ENCODE assay signal across 8 cellular contexts in the genomic region with DNA sequence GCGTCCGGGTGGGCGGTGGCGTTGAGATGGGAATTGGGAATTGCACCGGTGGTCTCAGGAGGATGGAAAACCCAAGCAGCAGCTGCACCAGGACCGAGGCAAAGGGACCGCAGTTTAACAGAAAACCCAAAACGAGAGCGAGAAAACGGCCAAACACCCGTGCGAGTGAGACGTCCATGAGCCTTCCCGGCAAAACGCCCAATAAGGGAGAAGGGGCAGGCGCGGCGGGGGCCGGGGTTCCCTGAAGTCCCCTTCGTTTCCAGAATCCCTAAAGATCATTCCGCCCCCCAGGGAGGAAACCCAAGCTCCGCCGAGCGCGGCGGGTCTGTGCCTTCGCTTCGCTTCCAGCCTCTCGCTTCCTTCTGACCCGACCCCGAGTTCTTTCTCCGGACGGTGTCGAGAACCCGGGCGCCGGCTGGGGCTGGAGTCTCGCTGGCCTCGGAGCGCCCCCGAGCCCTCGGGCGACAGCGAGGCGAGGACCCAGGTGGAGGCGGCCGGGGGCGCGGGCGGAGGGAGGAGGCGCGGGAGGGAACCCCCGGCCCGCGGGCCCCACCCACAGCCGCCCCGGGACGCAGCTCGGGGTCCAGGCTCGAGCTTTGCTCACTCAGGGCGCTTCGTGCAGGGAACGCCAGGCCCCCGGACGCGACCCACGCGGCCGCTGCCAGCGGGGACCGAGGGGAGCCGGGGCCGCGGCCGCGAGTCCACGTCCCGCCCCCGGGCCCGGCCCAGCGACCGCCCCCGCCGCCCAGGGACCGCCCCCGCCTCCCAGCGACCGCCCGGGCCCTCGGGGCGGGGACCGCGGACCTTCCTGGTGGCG. TPM values are rescaled to one million over a fixed set of nuclear protein-coding genes. Genes with fewer than 3 reads are reported as not detected.
A peak's percentile ranks its signal among the peaks of the same experiment; 100 is the strongest.
DNase-seq lines count a peak whose midpoint lies in the region; ATAC-seq, FAIRE-seq and TF ChIP-seq lines count a peak whose summit lies in the region.

TSS of gene PGGHG (plus strand) at position 799 of the 817 bp plus-strand sequence. CDS start 691 bp downstream, outside the sequence.

- H3K27ac Mint-ChIP-seq in immature natural killer cell, result peak within 1 kb of the TSS; percentile 62 to 95 (median 88)

- POLR2A ChIA-PET in A549 (lab: Yijun Ruan, JAX), result no interaction called here

- peak within 1 kb of the TSS; percentile 92 to 96 for H3K27ac ChIP-seq in A549

- ATAC-seq in A549, result peak; percentile 74 to 75

- FAIRE-seq in A549 (lab: Jason Lieb, UNC) (no peak), GM18507 (lab: Jason Lieb, UNC) (no peak)

- 23% methylated on average over 24 of the region's 94 CpGs for WGBS in A549 (ENCODE audit: missing lambda C conversion rate)

- in situ Hi-C loops in T47D (cut with HindIII; ENCODE audit: low pct_unique_long_range_greater_than_20kb, low sequenced_read_pairs), result no loop called here

- H3K9me3 Mint-ChIP-seq in immature natural killer cell, result no peaks in the 10 kb centered on the region

- peak within 1 kb of the TSS; percentile 85 to 90 (median 88) for H3K4me3 Mint-ChIP-seq in immature natural killer cell

- no peaks in the 10 kb centered on the region for H3K9me3 ChIP-seq in A549

- no peak for TF ChIP-seq POLR2A in A549 (IDR thresholded peaks at IDR 0.05; ENCODE audit: low read length)

- H3K4me1 ChIP-seq in A549, result peaks cover 5% of the 10 kb centered on the region; the same call in 1 of the 3 replicates

- CTCF ChIA-PET in A549 (lab: Yijun Ruan, JAX), result interaction anchor here (1.7 to 8.7 kb wide), 3 partner anchors 18 to 160 kb away, joined by 4 to 49 read pairs (median 11); partner anchors contain the start of gene IFITM2

- DNase-seq in A549 (ENCODE audit: low read depth in 1 of 2, low spot score in 1 of 2) (peak in 1 of 2 experiments; percentile 86), GM18507 (ENCODE audit: extremely low spot score, insufficient read length, low read depth) (peak; percentile 77), HT-29 (ENCODE audit: low spot score) (peak; percentile 56), T-helper 2 cell (peak in 4 of 5 experiments; percentile 38 to 49 (median 46)), T47D (ENCODE audit: low read depth in 1 of 2, low spot score in 1 of 2) (peak; percentile 72 to 88), immature natural killer cell (peak; percentile 70 to 80 (median 75)), foreskin melanocyte (no peak)
- peak; percentile 73 for DNase-seq in stimulated activated CD4-positive, alpha-beta T cell treated with anti-CD3 and anti-CD28 coated beads, Interleukin-15, amount 100 ng/mL, for 24 hours

- H3K36me3 Mint-ChIP-seq in immature natural killer cell, result peaks cover 0 to 5% (median 0%) of the 10 kb centered on the region in 3 donors

- H3K4me1 Mint-ChIP-seq in immature natural killer cell, result peaks cover 34 to 37% of the 10 kb centered on the region in 2 donors

- H3K27me3 Mint-ChIP-seq in immature natural killer cell (ENCODE audit: low read depth in 3 of 3), result peaks cover 7 to 15% (median 8%) of the 10 kb centered on the region in 3 donors

- TF ChIP-seq CTCF in A549 (IDR thresholded peaks at IDR 0.05), result no peak

- peak within 1 kb of the TSS; percentile 94 for H3K4me3 ChIP-seq in A549

- no peak for TF ChIP-seq RAD21 in A549 (conservative IDR thresholded peaks at IDR 0.05 in 1 of 2, IDR thresholded peaks at IDR 0.05 in 1 of 2)

- TF ChIP-seq EP300 in A549 (IDR thresholded peaks at IDR 0.05), result no peak

- peak within 1 kb of the TSS; percentile 100 for H3K4me2 ChIP-seq in A549

TF ChIP-seq in A549, 52 proteins besides CTCF, POLR2A, EP300 and RAD21:
- TF ChIP-seq PHF8 (IDR thresholded peaks at IDR 0.05; ENCODE audit: borderline replicate concordance, low read depth), result peak; percentile 38; the same call in 1 of the 2 replicates
- TF ChIP-seq ESRRA (IDR thresholded peaks at IDR 0.05; ENCODE audit: borderline replicate concordance, low read length), result no peak

RNA-seq across cellular contexts. Expression of gene PGGHG, which starts in this region (rescaled TPM):
- 7.2 and 7.9 TPM in 2 replicates for polyA plus RNA-seq in A549 (2011; rRNA removed)
- 10.1 and 12.9 TPM in 2 replicates for polyA plus RNA-seq in A549 (2012; cell fraction: cytosol; rRNA removed)
- 167 and 194 TPM in 2 replicates for polyA plus RNA-seq in A549 (2012; cell fraction: nucleus; rRNA removed)
- polyA plus RNA-seq in A549 (2017; fragmentation: RNase III; extraction: RNeasy Plus Mini Kit Qiagen cat#74134 plus additional on column Dnase treatment), result 12.9 to 19.5 TPM (median 18.3 TPM) in 3 replicates
- polyA minus RNA-seq in A549 (2011; rRNA and poly(A)+ RNA removed), result 2.4 and 3.8 TPM in 2 replicates
- total RNA-seq in HT-29 (2014; rRNA removed; shearing (Covaris generic)), result 175 and 194 TPM in 2 replicates
- polyA plus RNA-seq in immature natural killer cell, result 10 to 100 TPM in 2 of 3 donors, 1 to 10 TPM in 1; 8.1 to 17.4 (median 11.4) TPM
